In genomic region chr20:9068232-9068781, GRCh38 we compare ENCODE assay signal across 8 cellular contexts. TPM values are rescaled to one million over a fixed set of nuclear protein-coding genes. Genes with fewer than 3 reads are reported as not detected.
DNase-seq lines count a peak whose midpoint lies in the region; ATAC-seq and TF ChIP-seq lines count a peak whose summit lies in the region.

No MANE protein-coding gene starts in this region.

- 0 to 2% methylated on average over 14 to 44 of the region's 54 CpGs for WGBS in body of pancreas, 2 donors

- H3K9ac ChIP-seq in iPS-20b (ENCODE audit: low read depth, low read length), result peak overlapping the region; percentile 90
- peak overlapping the region in 2 of 5 donors; percentile 11 to 58 for H3K9ac ChIP-seq in subcutaneous abdominal adipose tissue (ENCODE audit: low read length in 5 of 5)

- DNase-seq in AG09309 (ENCODE audit: low read depth), result no peak
- DNase-seq in LHCN-M2 (ENCODE audit: low read depth), result peak; percentile 27
- peak in 3 of 4 donors; percentile 25 to 46 (median 44) for DNase-seq in body of pancreas
- DNase-seq in OCI-M2 (lab: John Stamatoyannopoulos, UW; ENCODE audit: unreplicated experiment), result no peak

- intact Hi-C loops in body of pancreas (cut with DNase I), result no loop called here

- peak; percentile 58 for ATAC-seq in body of pancreas
- ATAC-seq in GM19023 (IDR thresholded peaks at IDR 0.05; ENCODE audit: unreplicated experiment), result no peak
- no peak for ATAC-seq in GM21786 (IDR thresholded peaks at IDR 0.05; ENCODE audit: unreplicated experiment)

- H3K4me3 ChIP-seq in AG09309 (ENCODE audit: control insufficient read depth, low read depth, low read length), result peak overlapping the region; percentile 90
- peak overlapping the region; percentile 46 to 51 for H3K4me3 ChIP-seq in body of pancreas
- peak overlapping the region; percentile 75 for H3K4me3 ChIP-seq in iPS-20b (ENCODE audit: low read length)
- H3K4me3 ChIP-seq in subcutaneous abdominal adipose tissue (ENCODE audit: low read depth in 1 of 5, low read length in 5 of 5), result peak overlapping the region; percentile 7 to 78 (median 76)

- TF ChIP-seq POLR2A in body of pancreas (IDR thresholded peaks at IDR 0.05), result no peak

- H3K27ac ChIP-seq in body of pancreas (peak overlapping the region in 2 of 4 donors; percentile 15 to 17), iPS-20b (ENCODE audit: low read length) (peak overlapping the region; percentile 45), subcutaneous abdominal adipose tissue (ENCODE audit: low read depth, low read length) (peak overlapping the region; percentile 23)

- H3K36me3 ChIP-seq in body of pancreas (replicated peaks in 1 of 2; ENCODE audit: insufficient read depth in 1 of 2, low read depth in 2 of 2) (no peaks in the 10 kb centered on the region), iPS-20b (ENCODE audit: insufficient read depth, low read depth, low read length) (no peaks in the 10 kb centered on the region), subcutaneous abdominal adipose tissue (ENCODE audit: control insufficient read depth in 5 of 5, insufficient read depth in 5 of 5, low read length in 5 of 5) (no peaks in the 10 kb centered on the region)

- TF ChIP-seq CTCF in AG09309 (IDR thresholded peaks at IDR 0.05; ENCODE audit: control insufficient read depth, insufficient read depth, low read depth, low read length, missing control alignments) (no peak), body of pancreas (IDR thresholded peaks at IDR 0.05) (no peak)

- H3K4me1 ChIP-seq in body of pancreas (peaks cover 15% of the 10 kb centered on the region), iPS-20b (ENCODE audit: insufficient read depth, low read length) (peaks cover 37% of the 10 kb centered on the region), subcutaneous abdominal adipose tissue (ENCODE audit: control insufficient read depth in 5 of 5, insufficient read depth in 5 of 5, low read length in 5 of 5) (peaks cover 0 to 21% (median 18%) of the 10 kb centered on the region in 5 donors)

- H3K9me3 ChIP-seq in body of pancreas (no peaks in the 10 kb centered on the region), iPS-20b (ENCODE audit: insufficient read depth, low read depth, low read length) (no peaks in the 10 kb centered on the region), subcutaneous abdominal adipose tissue (ENCODE audit: control insufficient read depth in 5 of 5, low read length in 5 of 5) (no peaks in the 10 kb centered on the region)

- H3K27me3 ChIP-seq in body of pancreas, result peaks cover 0 to 9% of the 10 kb centered on the region in 2 donors
- H3K27me3 ChIP-seq in iPS-20b (ENCODE audit: insufficient read depth, low read length), result no peaks in the 10 kb centered on the region
- peaks cover 2 to 15% (median 13%) of the 10 kb centered on the region in 5 donors for H3K27me3 ChIP-seq in subcutaneous abdominal adipose tissue (ENCODE audit: control insufficient read depth in 5 of 5, insufficient read depth in 4 of 5, low read length in 5 of 5)

RNA-seq across cellular contexts. Expression of gene PLCB4, which starts 0.6 kb away (rescaled TPM):
- 5.7 and 6.4 TPM in 2 replicates for total RNA-seq in LHCN-M2 (2014; rRNA removed)
- polyA plus RNA-seq in LHCN-M2 (2012), result 29.1 TPM
- total RNA-seq in body of pancreas, result 1 to 10 TPM; 1.3 to 3.4 TPM

Comparison
In these comparisons a context has a peak if more than half of its experiments do, and no peak if none do; other contexts are left out.
1. DNase-seq: peak in LHCN-M2 (single experiment) and body of pancreas (3 of 4); none in AG09309 (single experiment) and OCI-M2 (single experiment).
2. Peak in every context shown above with its lines, with median percentiles within 50 percentile points of each other: H3K4me3 ChIP-seq.